ENCODE assay signal across 9 cellular contexts in genomic region chr2:144240656-144241339, GRCh38.
DNase-seq lines count a peak whose midpoint lies in the region; ATAC-seq and TF ChIP-seq lines count a peak whose summit lies in the region.
"Had no signal": no experiment of that assay in that cellular context is flagged by ENCODE, and none has a peak within 500 bp of the region (broad histone marks: within the 10 kb centered on the region; RNA-seq: fewer than 3 reads in every experiment).

No MANE protein-coding gene starts in this region.

- no peak for TF ChIP-seq POLR2A in spleen (IDR thresholded peaks at IDR 0.05)

- intact Hi-C loops in spleen (cut with DNase I; ENCODE audit: low total_unique reads): no loop called here
- intact Hi-C loops in dorsolateral prefrontal cortex (cut with DNase I): no loop called here

- H3F3A ChIP-seq in OCI-LY1 (ENCODE audit: insufficient read depth, low read length): peaks cover 16% of the 10 kb centered on the region; the same call in 1 of the 2 replicates

- H3K9me2 ChIP-seq in OCI-LY1 (ENCODE audit: low read depth, low read length): no peaks in the 10 kb centered on the region

- H3K36me3 ChIP-seq in OCI-LY1 (ENCODE audit: insufficient read depth, low read length): 0 out of 2 replicates have a peak, but pooled peaks cover under 1% of the 10 kb centered on the region
- no peaks in the 10 kb centered on the region for H3K36me3 ChIP-seq in spleen
- H3K36me3 ChIP-seq: WERI-Rb-1 had no signal

- H3K4me2 ChIP-seq in OCI-LY1 (ENCODE audit: low read length): peak overlapping the region; percentile 75

- H3K27ac ChIP-seq in OCI-LY1 (ENCODE audit: low read depth, low read length, poor library complexity, severe bottlenecking) (peak overlapping the region; percentile 99), spleen (peak overlapping the region; percentile 21 to 76 (median 66)), dorsolateral prefrontal cortex (peak overlapping the region in 6 of 59 donors; percentile 0 to 45 (median 8))
- H3K27ac ChIP-seq: WERI-Rb-1 had no signal

- H2AFZ ChIP-seq in OCI-LY1 (ENCODE audit: low read length): no peak overlapping the region

- WGBS in spleen, 5 donors: 24 to 47% (median 42%) methylated on average over 3 of the region's 3 CpGs

- DNase-seq in NCI-H345 (lab: John Stamatoyannopoulos, UW) (peak; percentile 26), NCI-H345 treated with DMSO at 0.1 percent for 48 hours (lab: John Stamatoyannopoulos, UW; ENCODE audit: unreplicated experiment) (no peak), spleen (no peak), SW 1271 (lab: John Stamatoyannopoulos, UW) (no peak), dorsolateral prefrontal cortex (no peak), NCI-H187 (lab: John Stamatoyannopoulos, UW) (no peak)
- DNase-seq: WERI-Rb-1 had no signal

- peak; percentile 91 for ATAC-seq in HG02798 (IDR thresholded peaks at IDR 0.05; ENCODE audit: poor library complexity, unreplicated experiment)

- H3K4me1 ChIP-seq in OCI-LY1 (ENCODE audit: insufficient read depth, low read length, severe bottlenecking) (peaks cover 100% of the 10 kb centered on the region), spleen (peaks cover 10 to 68% (median 44%) of the 10 kb centered on the region in 6 donors)

- peak overlapping the region; percentile 82 for H3K9ac ChIP-seq in OCI-LY1 (ENCODE audit: low read length)

- no peaks in the 10 kb centered on the region for H3K27me3 ChIP-seq in OCI-LY1 (ENCODE audit: insufficient read depth, low read length)
- no peaks in the 10 kb centered on the region for H3K27me3 ChIP-seq in spleen (replicated peaks in 1 of 7)
- no peaks in the 10 kb centered on the region for H3K27me3 ChIP-seq in dorsolateral prefrontal cortex

- H4K20me1 ChIP-seq in OCI-LY1 (ENCODE audit: insufficient read depth, low read length): no peaks in the 10 kb centered on the region

- peak overlapping the region; percentile 37 for H3K4me3 ChIP-seq in OCI-LY1 (ENCODE audit: low read depth, low read length, poor library complexity, severe bottlenecking)
- H3K4me3 ChIP-seq in spleen: no peak overlapping the region
- H3K4me3 ChIP-seq in dorsolateral prefrontal cortex: no peak overlapping the region

- H3K9me3 ChIP-seq in OCI-LY1 (ENCODE audit: low read length) (no peaks in the 10 kb centered on the region), spleen (no peaks in the 10 kb centered on the region)

- TF ChIP-seq CTCF in OCI-LY1 (IDR thresholded peaks at IDR 0.05; ENCODE audit: low read length) (no peak), spleen (IDR thresholded peaks at IDR 0.05 in 8 of 11, conservative IDR thresholded peaks at IDR 0.05 in 3 of 11) (no peak), dorsolateral prefrontal cortex (IDR thresholded peaks at IDR 0.05 in 54 of 56, conservative IDR thresholded peaks at IDR 0.05 in 2 of 56; ENCODE audit: low read depth in 1 of 56, partially characterized antibody in 56 of 56) (no peak)

- peaks cover 29% of the 10 kb centered on the region for H3K79me2 ChIP-seq in OCI-LY1 (ENCODE audit: insufficient read depth, low read length)
